ENCODE assay signal across 1 cellular context in genomic region chr3:128152419-128153155, GRCh38.
A peak's percentile ranks its signal among the peaks of the same experiment; 100 is the strongest.
TF ChIP-seq lines count a peak whose summit lies in the region.

No MANE protein-coding gene starts in this region.

TF ChIP-seq in HepG2, 621 proteins besides CTCF, POLR2A, EP300 and RAD21 (continued from another document):
- TF ChIP-seq E2F1 (CRISPR knock-in tag; IDR thresholded peaks at IDR 0.05) (no peak), PCBP2 (optimal IDR thresholded peaks at IDR 0.05; ENCODE audit: low read depth, low read length, poor library complexity, severe bottlenecking) (no peak), ZC3H4 (CRISPR knock-in tag; IDR thresholded peaks at IDR 0.05; ENCODE audit: borderline replicate concordance) (0 out of 2 replicates have a peak, but pooled peaks have one; percentile 17), ZNF343 (CRISPR knock-in tag; IDR thresholded peaks at IDR 0.05) (no peak), HNRNPL (IDR thresholded peaks at IDR 0.05; ENCODE audit: low read depth, low read length) (no peak), ZNF275 (CRISPR knock-in tag; IDR thresholded peaks at IDR 0.05; ENCODE audit: borderline replicate concordance) (no peak), HMG20A (CRISPR knock-in tag; IDR thresholded peaks at IDR 0.05; ENCODE audit: borderline replicate concordance) (no peak), CEBPZ (IDR thresholded peaks at IDR 0.05; ENCODE audit: low read length) (no peak), MAFK (conservative IDR thresholded peaks at IDR 0.05 in 1 of 2, IDR thresholded peaks at IDR 0.05 in 1 of 2; ENCODE audit: low read length in 2 of 2) (0 out of 4 replicates have a peak, but pooled peaks of 1 of the 2 experiments have one; percentile 2), MZF1 (CRISPR knock-in tag; IDR thresholded peaks at IDR 0.05; ENCODE audit: borderline replicate concordance) (no peak), ZBTB33 (CRISPR knock-in tag; IDR thresholded peaks at IDR 0.05) (peak; percentile 64), ZNF629 (CRISPR knock-in tag; conservative IDR thresholded peaks at IDR 0.05) (no peak), ZBTB38 (CRISPR knock-in tag; IDR thresholded peaks at IDR 0.05) (peak; percentile 71), THAP7 (CRISPR knock-in tag; IDR thresholded peaks at IDR 0.05) (no peak), MTF1 (CRISPR knock-in tag; IDR thresholded peaks at IDR 0.05) (no peak)
